In the genomic region with DNA sequence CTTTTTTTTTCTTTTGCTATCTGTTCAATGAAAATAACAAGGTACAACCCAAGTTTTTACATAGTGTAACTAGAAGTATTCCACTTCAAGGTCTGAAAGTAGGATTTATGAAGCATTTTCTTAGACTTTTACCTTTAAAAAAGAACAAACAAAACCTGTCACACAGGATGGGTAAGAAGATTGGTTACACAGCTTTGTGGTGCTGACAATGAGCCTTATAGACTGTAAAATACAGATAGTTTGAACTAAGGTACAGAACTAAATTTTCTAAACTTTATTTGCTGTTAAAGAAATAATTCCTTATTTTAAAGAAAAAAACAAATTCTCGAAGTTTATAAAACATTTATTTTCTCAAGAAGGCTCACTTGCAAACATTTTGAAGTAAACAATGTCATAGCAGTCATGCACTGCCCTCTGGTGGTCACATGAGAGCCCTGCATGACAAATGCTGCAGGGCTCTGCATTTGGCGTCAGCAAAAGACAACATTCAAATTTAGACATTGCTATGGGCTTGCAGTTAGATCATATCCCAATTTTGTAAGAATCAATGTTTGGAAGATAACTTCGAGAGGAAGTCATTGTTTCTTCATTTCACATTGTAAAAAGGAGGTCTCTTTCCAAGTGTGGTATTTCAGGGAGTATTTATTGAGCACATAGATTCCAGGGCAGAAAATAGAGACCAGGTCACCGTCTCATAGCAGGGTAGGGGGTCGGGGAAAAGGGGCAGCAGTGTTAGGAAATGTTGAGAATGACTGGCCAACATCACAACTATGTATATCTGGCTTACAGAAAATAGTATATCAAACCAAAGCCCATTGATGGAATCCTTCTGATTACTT, we compare ENCODE assay signal across 8 cellular contexts.
A peak's percentile ranks its signal among the peaks of the same experiment; 100 is the strongest.
DNase-seq lines count a peak whose midpoint lies in the region; ATAC-seq, FAIRE-seq and TF ChIP-seq lines count a peak whose summit lies in the region.

No MANE protein-coding gene starts in this region.

- peak; percentile 89 for ATAC-seq in HG02678 (IDR thresholded peaks at IDR 0.05; ENCODE audit: unreplicated experiment)

- H3K18ac ChIP-seq in neuronal stem cell (ENCODE audit: low read length) = no peak overlapping the region

- DNase-seq in AG20443 (ENCODE audit: low spot score) = peak; percentile 77
- DNase-seq in GM12892 (ENCODE audit: insufficient read length) = no peak
- DNase-seq in NCI-H128 (lab: John Stamatoyannopoulos, UW; ENCODE audit: unreplicated experiment) = peak; percentile 5
- peak; percentile 62 for DNase-seq in activated CD4-positive, alpha-beta memory T cell treated with anti-CD3 and anti-CD28 coated beads for 36 hours
- peak; percentile 79 for DNase-seq in esophagus muscularis mucosa (ENCODE audit: extremely low spot score)
- DNase-seq in neuronal stem cell (ENCODE audit: low spot score) = peak; percentile 59
- DNase-seq in GOT3 (lab: John Stamatoyannopoulos, UW) = no peak

- TF ChIP-seq CTCF in esophagus muscularis mucosa (IDR thresholded peaks at IDR 0.05) = peak; percentile 89 to 99 (median 98)

- H3K9ac ChIP-seq in neuronal stem cell (ENCODE audit: low read depth, low read length, poor library complexity) = no peak overlapping the region

- no peak overlapping the region for H3K4me3 ChIP-seq in esophagus muscularis mucosa
- H3K4me3 ChIP-seq in neuronal stem cell (ENCODE audit: low read length in 2 of 2) = no peak overlapping the region

- H3K27ac ChIP-seq in esophagus muscularis mucosa (replicated peaks in 1 of 4) = no peak overlapping the region
- H3K27ac ChIP-seq in neuronal stem cell (replicated peaks; ENCODE audit: low read length) = no peak overlapping the region

- H3K23ac ChIP-seq in neuronal stem cell (ENCODE audit: low read depth, low read length, poor library complexity) = no peak overlapping the region

- H3K27me3 Mint-ChIP-seq in activated CD4-positive, alpha-beta memory T cell treated with anti-CD3 and anti-CD28 coated beads for 36 hours = peaks cover 2% of the 10 kb centered on the region

- H4K8ac ChIP-seq in neuronal stem cell (ENCODE audit: low read depth, low read length) = no peak overlapping the region

- CTCF ChIA-PET in activated CD4-positive, alpha-beta memory T cell treated with anti-CD3 and anti-CD28 coated beads for 36 hours (lab: Charles Lee) = interaction anchor here (0.7 to 6.4 kb wide), 8 partner anchors 11 to 1727 kb away, joined by 3 to 59 read pairs (median 3); no protein-coding TSS in a partner anchor

- TF ChIP-seq POLR2A in GM12892 (IDR thresholded peaks at IDR 0.05; ENCODE audit: low read depth, low read length) (no peak), esophagus muscularis mucosa (IDR thresholded peaks at IDR 0.05; ENCODE audit: low read depth) (no peak)

- no peak overlapping the region for H3K14ac ChIP-seq in neuronal stem cell (ENCODE audit: low read length)

- intact Hi-C loops in activated CD4-positive, alpha-beta memory T cell treated with anti-CD3 and anti-CD28 coated beads for 36 hours (cut with micrococcal nuclease) = loop anchor here (1.0 to 10.0 kb wide), 3 partner anchors 25 to 1722 kb away; no protein-coding TSS in a partner anchor
- intact Hi-C loops in esophagus muscularis mucosa (cut with DNase I) = loop anchor here (10.0 kb wide), 1 partner anchor 1722 kb away; no protein-coding TSS in a partner anchor

- no peak overlapping the region for H3K4me3 Mint-ChIP-seq in activated CD4-positive, alpha-beta memory T cell treated with anti-CD3 and anti-CD28 coated beads for 36 hours

- no peaks in the 10 kb centered on the region for H3K79me1 ChIP-seq in neuronal stem cell (ENCODE audit: low read depth, low read length)

- H3K27me3 ChIP-seq in esophagus muscularis mucosa (peaks cover 0 to 1% (median 0%) of the 10 kb centered on the region in 4 donors), neuronal stem cell (ENCODE audit: control insufficient read depth in 3 of 3, insufficient read depth in 3 of 3, low read depth in 1 of 3, low read length in 3 of 3) (no peaks in the 10 kb centered on the region)

- no peak for TF ChIP-seq EP300 in esophagus muscularis mucosa (IDR thresholded peaks at IDR 0.05)

- H2AK5ac ChIP-seq in neuronal stem cell (ENCODE audit: low read depth, low read length) = no peak overlapping the region

- H3K4ac ChIP-seq in neuronal stem cell (ENCODE audit: low read length) = no peak overlapping the region

- H3K27ac Mint-ChIP-seq in activated CD4-positive, alpha-beta memory T cell treated with anti-CD3 and anti-CD28 coated beads for 36 hours = no peak overlapping the region

- no peak overlapping the region for H2BK120ac ChIP-seq in neuronal stem cell (ENCODE audit: low read depth, low read length)

- H2BK15ac ChIP-seq in neuronal stem cell (ENCODE audit: low read length) = no peak overlapping the region

- H3K4me1 ChIP-seq in esophagus muscularis mucosa = no peaks in the 10 kb centered on the region
- H3K4me1 ChIP-seq in neuronal stem cell (ENCODE audit: control insufficient read depth in 2 of 2, insufficient read depth in 1 of 2, low read depth in 1 of 2, low read length in 2 of 2) = no peaks in the 10 kb centered on the region

- no peak overlapping the region for H2BK5ac ChIP-seq in neuronal stem cell (ENCODE audit: low read length)

- no peak overlapping the region for H2BK12ac ChIP-seq in neuronal stem cell (ENCODE audit: low read length)

- WGBS in esophagus muscularis mucosa = 39% methylated on average over 5 of the region's 5 CpGs
- no CpG with 5 or more reads among the region's 5 CpGs for WGBS in neuronal stem cell (ENCODE audit: extremely low coverage in 2 of 2, insufficient read length in 2 of 2, insufficient replicate concordance in 1 of 2), 2 donors

- peaks cover 22% of the 10 kb centered on the region for H3K9me3 Mint-ChIP-seq in activated CD4-positive, alpha-beta memory T cell treated with anti-CD3 and anti-CD28 coated beads for 36 hours

- H3K36me3 ChIP-seq in esophagus muscularis mucosa = no peaks in the 10 kb centered on the region
- H3K36me3 ChIP-seq in neuronal stem cell (replicated peaks in 1 of 2; ENCODE audit: control insufficient read depth in 2 of 2, insufficient read depth in 2 of 2, low read length in 2 of 2) = no peaks in the 10 kb centered on the region

- peak; percentile 40 for FAIRE-seq in GM12892 (lab: Jason Lieb, UNC)

- POLR2A ChIA-PET in activated CD4-positive, alpha-beta memory T cell treated with anti-CD3 and anti-CD28 coated beads for 36 hours (lab: Charles Lee) = no interaction called here

- peaks cover 0 to 12% (median 0%) of the 10 kb centered on the region in 4 donors for H3K9me3 ChIP-seq in esophagus muscularis mucosa
- peaks cover 5 to 11% of the 10 kb centered on the region in 2 donors for H3K9me3 ChIP-seq in neuronal stem cell (replicated peaks in 1 of 2; ENCODE audit: control insufficient read depth in 2 of 2, insufficient read depth in 1 of 2, low read depth in 1 of 2, low read length in 2 of 2)

- H3K4me2 ChIP-seq in neuronal stem cell (ENCODE audit: insufficient read depth, low read length, poor library complexity, severe bottlenecking) = no peak overlapping the region

- no peak overlapping the region for H2AFZ ChIP-seq in neuronal stem cell (ENCODE audit: low read length)

- no peaks in the 10 kb centered on the region for H3K4me1 Mint-ChIP-seq in activated CD4-positive, alpha-beta memory T cell treated with anti-CD3 and anti-CD28 coated beads for 36 hours (ENCODE audit: low read depth)

- H3K36me3 Mint-ChIP-seq in activated CD4-positive, alpha-beta memory T cell treated with anti-CD3 and anti-CD28 coated beads for 36 hours = no peaks in the 10 kb centered on the region

- no peak overlapping the region for H4K91ac ChIP-seq in neuronal stem cell (ENCODE audit: low read depth, low read length, poor library complexity)

Comparison
In these comparisons a context has a peak if more than half of its experiments do, and no peak if none do; other contexts are left out.
1. DNase-seq: peak in AG20443 (single experiment), NCI-H128 (single experiment), activated CD4-positive, alpha-beta memory T cell treated with anti-CD3 and anti-CD28 coated beads for 36 hours (single experiment), esophagus muscularis mucosa (single experiment) and neuronal stem cell (single experiment); none in GM12892 (single experiment) and GOT3 (single experiment).